8 cellular contexts compared by ENCODE assay signal in the genomic region with DNA sequence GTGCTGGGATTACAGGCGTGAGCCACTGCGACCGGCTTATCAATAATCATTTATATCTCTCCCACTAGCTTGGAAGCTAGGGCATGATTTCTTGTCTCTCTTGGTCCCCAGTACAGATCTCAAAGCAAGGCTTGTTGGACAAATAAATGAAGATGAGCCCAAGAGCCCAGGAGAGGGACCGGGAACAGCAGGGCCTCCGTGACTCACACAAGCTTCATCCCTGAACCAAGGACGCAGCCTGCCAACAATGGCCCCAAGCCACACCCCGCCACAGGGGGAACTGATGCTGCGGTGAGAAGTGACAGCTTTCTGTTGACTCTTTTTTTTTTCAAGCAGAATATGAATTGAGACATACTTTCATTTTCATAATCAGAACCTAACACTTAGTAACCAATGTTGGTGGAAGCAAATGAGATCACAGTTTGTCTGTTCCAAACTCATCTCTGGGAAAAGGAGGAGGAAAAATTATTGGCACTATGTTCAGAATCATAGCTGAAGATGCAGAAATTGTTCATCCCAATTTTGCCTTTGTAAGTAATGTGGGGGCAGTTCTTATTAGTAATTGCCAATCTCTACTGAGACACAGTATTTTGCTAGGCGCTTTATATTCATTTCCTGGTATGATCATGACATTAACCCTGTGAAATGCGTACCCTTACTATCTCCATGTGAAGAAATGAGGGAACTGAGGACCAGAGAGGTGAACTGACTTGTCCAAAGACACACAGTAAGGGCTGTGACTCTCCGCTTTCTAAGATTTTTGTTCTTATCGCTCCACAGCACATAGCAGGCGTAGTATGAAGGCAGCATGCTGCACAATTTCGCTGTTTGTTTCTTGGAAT. TPM values are rescaled to one million over a fixed set of nuclear protein-coding genes. Genes with fewer than 3 reads are reported as not detected.
DNase-seq lines count a peak whose midpoint lies in the region; ATAC-seq and TF ChIP-seq lines count a peak whose summit lies in the region.

No MANE protein-coding gene starts in this region.

- ATAC-seq in HG03354 (IDR thresholded peaks at IDR 0.05; ENCODE audit: poor library complexity, severe bottlenecking, unreplicated experiment) (peak; percentile 83), SK-N-SH treated with all-trans-retinoic acid at 6 μM for 48 hours (peak; percentile 81), left ventricle myocardium superior (peak; percentile 68)

- DNase-seq in AG20443 (ENCODE audit: low spot score) (peak; percentile 85), GM19238 (ENCODE audit: insufficient read length, low spot score) (peak; percentile 80), left ventricle myocardium superior (peak; percentile 88), NCI-H748 (lab: John Stamatoyannopoulos, UW; ENCODE audit: unreplicated experiment) (no peak)
- peak; percentile 81 for DNase-seq in activated naive CD4-positive, alpha-beta T cell treated with anti-CD3 and anti-CD28 coated beads, Interleukin-2, amount 50 U/mL, for 16 hours
- DNase-seq in stimulated activated CD4-positive, alpha-beta T cell treated with anti-CD3 and anti-CD28 coated beads, Interleukin-15, amount 100 ng/mL, for 24 hours = peak; percentile 90

- intact Hi-C loops in left ventricle myocardium superior (cut with micrococcal nuclease) = loop anchor here (10.0 kb wide), 1 partner anchor 127 kb away; no protein-coding TSS in a partner anchor

TF ChIP-seq in SK-N-SH treated with all-trans-retinoic acid at 6 μM for 48 hours, 23 proteins besides CTCF, POLR2A, EP300 and RAD21:
- TF ChIP-seq, protein P1, sequence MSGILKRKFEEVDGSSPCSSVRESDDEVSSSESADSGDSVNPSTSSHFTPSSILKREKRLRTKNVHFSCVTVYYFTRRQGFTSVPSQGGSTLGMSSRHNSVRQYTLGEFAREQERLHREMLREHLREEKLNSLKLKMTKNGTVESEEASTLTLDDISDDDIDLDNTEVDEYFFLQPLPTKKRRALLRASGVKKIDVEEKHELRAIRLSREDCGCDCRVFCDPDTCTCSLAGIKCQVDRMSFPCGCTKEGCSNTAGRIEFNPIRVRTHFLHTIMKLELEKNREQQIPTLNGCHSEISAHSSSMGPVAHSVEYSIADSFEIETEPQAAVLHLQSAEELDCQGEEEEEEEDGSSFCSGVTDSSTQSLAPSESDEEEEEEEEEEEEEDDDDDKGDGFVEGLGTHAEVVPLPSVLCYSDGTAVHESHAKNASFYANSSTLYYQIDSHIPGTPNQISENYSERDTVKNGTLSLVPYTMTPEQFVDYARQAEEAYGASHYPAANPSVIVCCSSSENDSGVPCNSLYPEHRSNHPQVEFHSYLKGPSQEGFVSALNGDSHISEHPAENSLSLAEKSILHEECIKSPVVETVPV (CRISPR knock-in tag; IDR thresholded peaks at IDR 0.05) = no peak
- TF ChIP-seq TOX (CRISPR knock-in tag; IDR thresholded peaks at IDR 0.05; ENCODE audit: borderline replicate concordance) = no peak
- TF ChIP-seq, protein P2, sequence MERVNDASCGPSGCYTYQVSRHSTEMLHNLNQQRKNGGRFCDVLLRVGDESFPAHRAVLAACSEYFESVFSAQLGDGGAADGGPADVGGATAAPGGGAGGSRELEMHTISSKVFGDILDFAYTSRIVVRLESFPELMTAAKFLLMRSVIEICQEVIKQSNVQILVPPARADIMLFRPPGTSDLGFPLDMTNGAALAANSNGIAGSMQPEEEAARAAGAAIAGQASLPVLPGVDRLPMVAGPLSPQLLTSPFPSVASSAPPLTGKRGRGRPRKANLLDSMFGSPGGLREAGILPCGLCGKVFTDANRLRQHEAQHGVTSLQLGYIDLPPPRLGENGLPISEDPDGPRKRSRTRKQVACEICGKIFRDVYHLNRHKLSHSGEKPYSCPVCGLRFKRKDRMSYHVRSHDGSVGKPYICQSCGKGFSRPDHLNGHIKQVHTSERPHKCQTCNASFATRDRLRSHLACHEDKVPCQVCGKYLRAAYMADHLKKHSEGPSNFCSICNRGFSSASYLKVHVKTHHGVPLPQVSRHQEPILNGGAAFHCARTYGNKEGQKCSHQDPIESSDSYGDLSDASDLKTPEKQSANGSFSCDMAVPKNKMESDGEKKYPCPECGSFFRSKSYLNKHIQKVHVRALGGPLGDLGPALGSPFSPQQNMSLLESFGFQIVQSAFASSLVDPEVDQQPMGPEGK (CRISPR knock-in tag; IDR thresholded peaks at IDR 0.05; ENCODE audit: borderline replicate concordance) = no peak
- TF ChIP-seq RARB (CRISPR knock-in tag; IDR thresholded peaks at IDR 0.05) = no peak
- TF ChIP-seq ZFP3 (CRISPR knock-in tag; IDR thresholded peaks at IDR 0.05) = no peak
- no peak for TF ChIP-seq ZC3H10 (CRISPR knock-in tag; IDR thresholded peaks at IDR 0.05)
- no peak for TF ChIP-seq GLIS3 (CRISPR knock-in tag; IDR thresholded peaks at IDR 0.05)
TF ChIP-seq in SK-N-SH treated with all-trans-retinoic acid at 6 μM for 48 hours: peak in this region for 0.

RNA-seq across cellular contexts. Expression of gene DUSP1, which starts 6.6 kb away (rescaled TPM):
- 98.9 TPM for total RNA-seq in left ventricle myocardium superior

RNA-seq across cellular contexts. Expression of gene ERGIC1, which starts 56.4 kb away (rescaled TPM):
- 81.4 TPM for total RNA-seq in left ventricle myocardium superior
